1 cellular context compared by ENCODE assay signal in the genomic region with DNA sequence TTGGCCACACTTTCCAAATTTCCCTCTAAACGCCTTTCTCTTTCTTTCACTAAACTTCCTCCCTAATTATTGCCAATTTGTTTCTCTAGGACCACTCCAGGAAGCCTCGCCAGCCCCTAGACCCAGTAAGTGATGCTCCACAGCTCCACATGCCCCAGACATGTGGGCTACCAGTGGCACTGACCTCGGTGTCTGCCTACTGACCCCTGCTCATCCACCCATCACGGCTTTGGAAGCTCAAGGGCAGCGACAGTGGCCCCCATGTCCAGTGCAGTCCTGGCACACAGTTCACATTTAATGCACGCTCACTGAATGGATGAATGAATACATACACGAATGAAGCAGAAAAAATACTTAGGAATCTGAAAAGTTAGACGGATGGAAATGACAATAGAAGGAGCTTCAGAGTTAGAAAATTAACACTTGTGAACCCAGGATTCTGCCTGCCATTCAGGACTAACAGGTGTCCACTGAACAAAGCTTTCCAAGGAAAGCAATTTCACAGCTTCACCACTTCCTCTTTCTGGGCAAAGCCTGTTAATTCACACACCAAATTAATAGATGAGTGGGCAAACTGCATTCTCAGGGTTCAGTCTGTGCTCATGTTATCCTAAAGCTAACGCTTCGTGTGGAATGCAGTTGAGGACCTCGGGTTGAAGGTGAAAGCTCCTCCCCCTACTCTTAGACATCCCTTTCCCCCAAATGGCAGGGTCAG.
TF ChIP-seq lines count a peak whose summit lies in the region.

No MANE protein-coding gene starts in this region.

TF ChIP-seq in SK-N-SH, 30 proteins besides CTCF, POLR2A, EP300 and RAD21:
- TF ChIP-seq FOXM1 (IDR thresholded peaks at IDR 0.05; ENCODE audit: low read depth), result no peak
- TF ChIP-seq, protein P1, sequence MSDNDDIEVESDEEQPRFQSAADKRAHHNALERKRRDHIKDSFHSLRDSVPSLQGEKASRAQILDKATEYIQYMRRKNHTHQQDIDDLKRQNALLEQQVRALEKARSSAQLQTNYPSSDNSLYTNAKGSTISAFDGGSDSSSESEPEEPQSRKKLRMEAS (IDR thresholded peaks at IDR 0.05; ENCODE audit: low read depth), result no peak
